22 cellular contexts compared by ENCODE assay signal in the genomic region with DNA sequence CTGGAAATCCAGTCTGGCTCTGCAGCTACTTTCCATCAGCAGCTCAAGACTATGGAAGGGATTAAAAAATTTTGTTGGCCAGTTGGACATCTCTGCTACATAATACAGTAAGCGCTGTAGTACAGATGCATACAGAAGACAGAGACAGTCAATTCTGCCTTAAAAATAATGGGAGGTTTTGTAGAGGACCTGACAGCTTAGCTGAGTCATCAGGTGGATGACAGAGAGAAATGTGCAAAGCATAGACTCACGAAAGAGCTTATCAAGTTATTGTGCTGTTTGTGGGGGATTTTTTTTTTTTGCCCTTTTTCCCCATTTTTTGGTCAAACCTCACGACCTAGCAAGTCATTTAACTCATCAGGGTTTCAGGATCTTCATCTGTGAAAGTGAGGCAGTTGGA.
"Had no signal": no experiment of that assay in that cellular context is flagged by ENCODE, and none has a peak within 500 bp of the region (broad histone marks: within the 10 kb centered on the region; RNA-seq: fewer than 3 reads in every experiment).

No MANE protein-coding gene starts in this region.

- H3K79me2 ChIP-seq: hepatocyte had no signal

- H3K36me3 Mint-ChIP-seq: activated CD8-positive, alpha-beta memory T cell treated with anti-CD3 and anti-CD28 coated beads, Interleukin-2, amount 10 ng/mL, durations not matched to agents 7 days and 5 days; activated naive CD8-positive, alpha-beta T cell treated with anti-CD3 and anti-CD28 coated beads, Interleukin-2, amount 10 ng/mL, durations not matched to agents 7 days and 5 days; immature natural killer cell; stimulated activated naive B cell treated with anti-CD40 and anti-IgM and Interleukin-4, amounts not matched to agents 10 μg/mL and 1 μg/mL and 100 μg/mL, for 72 hours had no signal

- DNase-seq: activated CD4-positive, alpha-beta T cell treated with anti-CD3 and anti-CD28 coated beads, Interleukin-2, amount 50 U/mL, for 48 hours; activated CD8-positive, alpha-beta memory T cell treated with anti-CD3 and anti-CD28 coated beads, Interleukin-2, amount 10 ng/mL, durations not matched to agents 7 days and 5 days; activated naive CD8-positive, alpha-beta T cell treated with anti-CD3 and anti-CD28 coated beads, Interleukin-2, amount 10 ng/mL, durations not matched to agents 7 days and 5 days; amygdala; effector CD4-positive, alpha-beta T cell; foreskin melanocyte; immature natural killer cell; lower lobe of right lung; mesendoderm; mucosa of descending colon; stimulated activated CD4-positive, alpha-beta T cell treated with anti-CD3 and anti-CD28 coated beads, Interleukin-2, amount 100 ng/mL, for 48 hours; stimulated activated CD8-positive, alpha-beta memory T cell treated with anti-CD3 and anti-CD28 coated beads, Interleukin-4, amount 100 ng/mL, for 48 hours; stimulated activated naive B cell treated with anti-CD40 and anti-IgM and Interleukin-4, amounts not matched to agents 10 μg/mL and 1 μg/mL and 100 μg/mL, for 72 hours; T-helper 1 cell; upper lobe of left lung had no signal

- H3K4me1 Mint-ChIP-seq: immature natural killer cell had no signal

- H3K27me3 Mint-ChIP-seq: activated CD8-positive, alpha-beta memory T cell treated with anti-CD3 and anti-CD28 coated beads, Interleukin-2, amount 10 ng/mL, durations not matched to agents 7 days and 5 days; activated naive CD8-positive, alpha-beta T cell treated with anti-CD3 and anti-CD28 coated beads, Interleukin-2, amount 10 ng/mL, durations not matched to agents 7 days and 5 days; dendritic cell treated with granulocyte-macrophage colony-stimulating factor and Interleukin-4, amounts not matched to agents 40 ng/mL and 50 ng/mL, for 4 days had no signal

- H3K9me3 ChIP-seq: lower lobe of right lung, mucosa of descending colon, prostate gland, upper lobe of left lung had no signal

- H3K4me2 ChIP-seq: hepatocyte had no signal

- H2AFZ ChIP-seq: hepatocyte had no signal

- H3K9me3 Mint-ChIP-seq: activated naive CD8-positive, alpha-beta T cell treated with anti-CD3 and anti-CD28 coated beads, Interleukin-2, amount 10 ng/mL, durations not matched to agents 7 days and 5 days; dendritic cell treated with granulocyte-macrophage colony-stimulating factor and Interleukin-4, amounts not matched to agents 40 ng/mL and 50 ng/mL, for 4 days; neural crest cell; stimulated activated naive B cell treated with anti-CD40 and anti-IgM and Interleukin-4, amounts not matched to agents 10 μg/mL and 1 μg/mL and 100 μg/mL, for 72 hours had no signal

- H3K27ac ChIP-seq: cardiac muscle cell, hepatocyte, lower lobe of right lung, prostate gland, SK-N-MC, upper lobe of left lung had no signal

- H3K4me3 Mint-ChIP-seq: activated CD8-positive, alpha-beta memory T cell treated with anti-CD3 and anti-CD28 coated beads, Interleukin-2, amount 10 ng/mL, durations not matched to agents 7 days and 5 days; activated naive CD8-positive, alpha-beta T cell treated with anti-CD3 and anti-CD28 coated beads, Interleukin-2, amount 10 ng/mL, durations not matched to agents 7 days and 5 days; dendritic cell treated with granulocyte-macrophage colony-stimulating factor and Interleukin-4, amounts not matched to agents 40 ng/mL and 50 ng/mL, for 4 days; immature natural killer cell; neural crest cell; stimulated activated naive B cell treated with anti-CD40 and anti-IgM and Interleukin-4, amounts not matched to agents 10 μg/mL and 1 μg/mL and 100 μg/mL, for 72 hours had no signal

- H3K27me3 ChIP-seq: cardiac muscle cell, hepatocyte, upper lobe of left lung had no signal

- ATAC-seq: activated CD8-positive, alpha-beta memory T cell treated with anti-CD3 and anti-CD28 coated beads, Interleukin-2, amount 10 ng/mL, durations not matched to agents 7 days and 5 days; left lobe of liver; lower lobe of right lung; mucosa of descending colon; stimulated activated naive B cell treated with anti-CD40 and anti-IgM and Interleukin-4, amounts not matched to agents 10 μg/mL and 1 μg/mL and 100 μg/mL, for 72 hours had no signal

- H3K4me3 ChIP-seq: cardiac muscle cell, hepatocyte, lower lobe of right lung, mucosa of descending colon, prostate gland, SK-N-MC, upper lobe of left lung had no signal

- H3K27ac Mint-ChIP-seq: activated CD8-positive, alpha-beta memory T cell treated with anti-CD3 and anti-CD28 coated beads, Interleukin-2, amount 10 ng/mL, durations not matched to agents 7 days and 5 days; activated naive CD8-positive, alpha-beta T cell treated with anti-CD3 and anti-CD28 coated beads, Interleukin-2, amount 10 ng/mL, durations not matched to agents 7 days and 5 days; dendritic cell treated with granulocyte-macrophage colony-stimulating factor and Interleukin-4, amounts not matched to agents 40 ng/mL and 50 ng/mL, for 4 days; immature natural killer cell; stimulated activated naive B cell treated with anti-CD40 and anti-IgM and Interleukin-4, amounts not matched to agents 10 μg/mL and 1 μg/mL and 100 μg/mL, for 72 hours had no signal

- H3K36me3 ChIP-seq: cardiac muscle cell, lower lobe of right lung, prostate gland, upper lobe of left lung had no signal

- H3K4me1 ChIP-seq: lower lobe of right lung, prostate gland had no signal
